Comparison of ENCODE assay signal across 37 cellular contexts in the genomic region with DNA sequence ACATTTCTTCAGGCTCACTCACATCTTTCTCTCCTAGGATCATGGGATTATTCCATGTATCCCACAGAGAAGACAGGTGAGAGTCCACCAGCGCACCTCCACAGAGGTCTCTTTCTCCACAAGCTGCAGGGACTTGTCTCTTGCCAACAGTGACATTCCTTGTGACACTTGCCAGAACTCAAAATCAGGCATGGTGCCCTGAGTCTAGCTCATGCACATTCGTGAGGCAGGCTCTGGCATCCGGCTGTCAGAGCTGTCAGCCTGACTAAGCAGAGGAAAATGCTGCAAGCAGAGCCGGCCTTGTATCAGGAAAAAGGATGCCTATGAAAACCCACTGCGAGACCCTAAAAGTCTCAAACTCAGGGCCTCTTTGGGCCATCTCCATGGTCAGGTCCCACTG. TPM values are rescaled to one million over a fixed set of nuclear protein-coding genes. Genes with fewer than 3 reads are reported as not detected.
"Had no signal": no experiment of that assay in that cellular context is flagged by ENCODE, and none has a peak within 500 bp of the region (broad histone marks: within the 10 kb centered on the region; RNA-seq: fewer than 3 reads in every experiment).

No MANE protein-coding gene starts in this region.

- H3K4me3 ChIP-seq: Peyer's patch had no signal

- H3K27ac ChIP-seq: brain microvascular endothelial cell, Peyer's patch, VCaP had no signal

- H3K9me3 ChIP-seq: Peyer's patch had no signal

- DNase-seq: activated B cell treated with CpG ODN at 0.5 μM for 24 hours; activated CD4-positive, alpha-beta memory T cell treated with anti-CD3 and anti-CD28 coated beads, Interleukin-2, amount 10 ng/mL, durations not matched to agents 7 days and 5 days; activated CD4-positive, alpha-beta T cell treated with anti-CD3 and anti-CD28 coated beads for 1 hour; activated CD4-positive, alpha-beta T cell treated with anti-CD3 and anti-CD28 coated beads for 48 hours; activated CD8-positive, alpha-beta memory T cell treated with anti-CD3 and anti-CD28 coated beads for 24 hours; activated effector memory CD4-positive, alpha-beta T cell treated with anti-CD3 and anti-CD28 coated beads, Interleukin-2, amount 50 U/mL, for 16 hours; activated naive CD4-positive, alpha-beta T cell; activated naive CD4-positive, alpha-beta T cell treated with anti-CD3 and anti-CD28 coated beads, Interleukin-2, amount 50 U/mL, for 16 hours; activated naive CD8-positive, alpha-beta T cell treated with anti-CD3 and anti-CD28 coated beads for 36 hours; activated T-cell treated with anti-CD3 and anti-CD28 coated beads, Interleukin-2, amount 50 U/mL, for 1 hour; activated T-cell treated with anti-CD3 and anti-CD28 coated beads, Interleukin-2, amount 50 U/mL, for 72 hours; amniotic stem cell; aorta; brain microvascular endothelial cell; Karpas-422; KBM-7; MM.1S; MV-4-11; NCI-H1092; NCI-H1436 treated with DMSO at 0.1 percent for 48 hours; NCI-H1694 treated with DMSO at 0.1 percent for 48 hours; NCI-H2029; NCI-H2171; NCI-H510A; NCI-H526; NCI-H748 treated with DMSO at 0.1 percent for 48 hours; NK-92 treated with Interleukin-12 subunit alpha and Interleukin-12 subunit beta, amount 100 ng/mL, for 24 hours; PC-3; Peyer's patch; RPMI8226; SW 1271; T-helper 1 cell; T-helper 2 cell; T-helper 9 cell had no signal

- H3K36me3 ChIP-seq: brain microvascular endothelial cell, Peyer's patch had no signal

- H3K27me3 Mint-ChIP-seq: activated B cell treated with CpG ODN at 0.5 μM for 24 hours; activated CD4-positive, alpha-beta memory T cell treated with anti-CD3 and anti-CD28 coated beads, Interleukin-2, amount 10 ng/mL, durations not matched to agents 7 days and 5 days; activated naive CD8-positive, alpha-beta T cell treated with anti-CD3 and anti-CD28 coated beads for 36 hours; activated T-helper 17 cell treated with anti-CD3 and anti-CD28 coated beads, Interleukin-2, amount 50 U/mL, for 72 hours; central memory CD8-positive, alpha-beta T cell had no signal

- H3K9me3 Mint-ChIP-seq: activated B cell treated with CpG ODN at 0.5 μM for 24 hours; activated CD4-positive, alpha-beta memory T cell treated with anti-CD3 and anti-CD28 coated beads, Interleukin-2, amount 10 ng/mL, durations not matched to agents 7 days and 5 days; activated naive CD8-positive, alpha-beta T cell treated with anti-CD3 and anti-CD28 coated beads for 36 hours; activated T-cell treated with anti-CD3 and anti-CD28 coated beads, Interleukin-2, amount 50 U/mL, for 72 hours; activated T-helper 17 cell treated with anti-CD3 and anti-CD28 coated beads, Interleukin-2, amount 50 U/mL, for 72 hours; central memory CD8-positive, alpha-beta T cell had no signal

- H3K4me1 Mint-ChIP-seq: activated B cell treated with CpG ODN at 0.5 μM for 24 hours; activated CD4-positive, alpha-beta memory T cell treated with anti-CD3 and anti-CD28 coated beads, Interleukin-2, amount 10 ng/mL, durations not matched to agents 7 days and 5 days; activated naive CD8-positive, alpha-beta T cell treated with anti-CD3 and anti-CD28 coated beads for 36 hours; activated T-helper 17 cell treated with anti-CD3 and anti-CD28 coated beads, Interleukin-2, amount 50 U/mL, for 72 hours; central memory CD8-positive, alpha-beta T cell had no signal

- H3K4me1 ChIP-seq: Peyer's patch had no signal

- H3K4me3 Mint-ChIP-seq: activated B cell treated with CpG ODN at 0.5 μM for 24 hours; activated CD4-positive, alpha-beta memory T cell treated with anti-CD3 and anti-CD28 coated beads, Interleukin-2, amount 10 ng/mL, durations not matched to agents 7 days and 5 days; activated naive CD8-positive, alpha-beta T cell treated with anti-CD3 and anti-CD28 coated beads for 36 hours; activated T-cell treated with anti-CD3 and anti-CD28 coated beads, Interleukin-2, amount 50 U/mL, for 72 hours; activated T-helper 17 cell treated with anti-CD3 and anti-CD28 coated beads, Interleukin-2, amount 50 U/mL, for 72 hours; central memory CD8-positive, alpha-beta T cell had no signal

- H3K27ac Mint-ChIP-seq: activated B cell treated with CpG ODN at 0.5 μM for 24 hours; activated CD4-positive, alpha-beta memory T cell treated with anti-CD3 and anti-CD28 coated beads, Interleukin-2, amount 10 ng/mL, durations not matched to agents 7 days and 5 days; activated naive CD8-positive, alpha-beta T cell treated with anti-CD3 and anti-CD28 coated beads for 36 hours; activated T-cell treated with anti-CD3 and anti-CD28 coated beads, Interleukin-2, amount 50 U/mL, for 72 hours; activated T-helper 17 cell treated with anti-CD3 and anti-CD28 coated beads, Interleukin-2, amount 50 U/mL, for 72 hours had no signal

- ATAC-seq: activated T-cell treated with anti-CD3 and anti-CD28 coated beads, Interleukin-2, amount 50 U/mL, for 72 hours; activated T-helper 17 cell treated with anti-CD3 and anti-CD28 coated beads, Interleukin-2, amount 50 U/mL, for 72 hours; PC-3 had no signal

- H3K36me3 Mint-ChIP-seq: activated naive CD8-positive, alpha-beta T cell treated with anti-CD3 and anti-CD28 coated beads for 36 hours had no signal

- H3K27me3 ChIP-seq: brain microvascular endothelial cell, Peyer's patch had no signal

RNA-seq across cellular contexts. Expression of gene RBMY1D, which starts 54.8 kb away (rescaled TPM):
- total RNA-seq: activated B cell treated with CpG ODN at 0.5 μM for 24 hours; activated CD4-positive, alpha-beta memory T cell treated with anti-CD3 and anti-CD28 coated beads, Interleukin-2, amount 10 ng/mL, durations not matched to agents 7 days and 5 days; activated naive CD8-positive, alpha-beta T cell treated with anti-CD3 and anti-CD28 coated beads for 36 hours; activated T-cell treated with anti-CD3 and anti-CD28 coated beads, Interleukin-2, amount 50 U/mL, for 72 hours; activated T-helper 17 cell treated with anti-CD3 and anti-CD28 coated beads, Interleukin-2, amount 50 U/mL, for 72 hours; aorta; PC-3; Peyer's patch had no signal
